ENCODE assay signal across 8 cellular contexts in the genomic region with DNA sequence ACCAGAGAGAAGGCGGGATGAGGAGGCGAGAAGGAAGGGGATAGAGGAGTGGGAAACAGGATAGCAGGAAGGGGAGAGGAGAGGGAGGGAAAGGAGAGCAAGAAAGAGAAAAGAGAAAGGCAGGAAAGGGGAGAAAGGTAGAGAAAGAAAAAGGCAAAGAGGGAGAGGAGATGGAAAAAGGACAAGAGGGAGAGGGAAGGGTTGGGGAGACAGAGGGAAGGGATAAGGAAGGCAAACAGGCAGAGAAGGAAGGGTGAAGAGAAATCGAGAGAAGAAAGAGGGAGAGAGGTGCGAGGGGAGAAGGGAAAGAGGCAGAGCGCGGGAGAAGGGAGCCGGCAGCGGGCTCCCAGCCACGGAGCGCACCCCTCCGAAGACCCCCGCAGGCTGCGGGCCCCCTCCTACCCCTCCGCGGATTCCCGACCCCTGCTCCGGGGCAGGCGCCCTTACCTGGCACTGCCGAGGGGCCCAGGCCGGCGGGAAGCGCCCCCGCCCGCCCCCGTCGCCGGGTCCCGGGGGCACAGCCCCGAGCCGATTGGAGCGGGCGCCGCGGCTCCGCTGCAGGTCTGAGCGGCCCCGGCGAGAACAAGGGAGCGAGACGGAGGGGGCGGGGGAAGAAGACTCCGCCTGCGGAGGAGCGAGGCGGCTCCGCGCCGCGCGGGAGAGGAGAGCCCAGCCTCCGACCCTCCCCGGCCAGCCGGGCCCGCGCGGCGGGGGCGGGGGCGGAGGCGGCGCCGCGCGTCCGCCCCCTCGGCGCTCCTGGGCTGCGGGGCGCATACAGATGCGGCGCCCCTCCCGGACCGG. TPM values are rescaled to one million over a fixed set of nuclear protein-coding genes. Genes with fewer than 3 reads are reported as not detected.
DNase-seq lines count a peak whose midpoint lies in the region; ATAC-seq, FAIRE-seq and TF ChIP-seq lines count a peak whose summit lies in the region.

A gene with protein sequence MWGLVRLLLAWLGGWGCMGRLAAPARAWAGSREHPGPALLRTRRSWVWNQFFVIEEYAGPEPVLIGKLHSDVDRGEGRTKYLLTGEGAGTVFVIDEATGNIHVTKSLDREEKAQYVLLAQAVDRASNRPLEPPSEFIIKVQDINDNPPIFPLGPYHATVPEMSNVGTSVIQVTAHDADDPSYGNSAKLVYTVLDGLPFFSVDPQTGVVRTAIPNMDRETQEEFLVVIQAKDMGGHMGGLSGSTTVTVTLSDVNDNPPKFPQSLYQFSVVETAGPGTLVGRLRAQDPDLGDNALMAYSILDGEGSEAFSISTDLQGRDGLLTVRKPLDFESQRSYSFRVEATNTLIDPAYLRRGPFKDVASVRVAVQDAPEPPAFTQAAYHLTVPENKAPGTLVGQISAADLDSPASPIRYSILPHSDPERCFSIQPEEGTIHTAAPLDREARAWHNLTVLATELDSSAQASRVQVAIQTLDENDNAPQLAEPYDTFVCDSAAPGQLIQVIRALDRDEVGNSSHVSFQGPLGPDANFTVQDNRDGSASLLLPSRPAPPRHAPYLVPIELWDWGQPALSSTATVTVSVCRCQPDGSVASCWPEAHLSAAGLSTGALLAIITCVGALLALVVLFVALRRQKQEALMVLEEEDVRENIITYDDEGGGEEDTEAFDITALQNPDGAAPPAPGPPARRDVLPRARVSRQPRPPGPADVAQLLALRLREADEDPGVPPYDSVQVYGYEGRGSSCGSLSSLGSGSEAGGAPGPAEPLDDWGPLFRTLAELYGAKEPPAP (minus strand): TSS at position 565 of the 801 bp plus-strand sequence. CDS start 1,787 bp downstream, outside the sequence.

- peak in 1 of 2 donors; percentile 21 for TF ChIP-seq POLR2A in vagina (IDR thresholded peaks at IDR 0.05)

- TF ChIP-seq CTCF in AG10803 (conservative IDR thresholded peaks at IDR 0.05; ENCODE audit: low read length): no peak
- TF ChIP-seq CTCF in pancreas (IDR thresholded peaks at IDR 0.05): no peak
- TF ChIP-seq CTCF in vagina (IDR thresholded peaks at IDR 0.05): no peak

- H3K36me3 ChIP-seq in pancreas (peaks cover 5 to 21% (median 17%) of the 10 kb centered on the region in 3 donors), vagina (peaks cover 0 to 33% of the 10 kb centered on the region in 2 donors)

- ATAC-seq in GM21423 (IDR thresholded peaks at IDR 0.05; ENCODE audit: unreplicated experiment) (peak; percentile 63), pancreas (peak; percentile 60 to 76 (median 68))

- H3K27me3 ChIP-seq in pancreas (no peaks in the 10 kb centered on the region), vagina (no peaks in the 10 kb centered on the region)

- FAIRE-seq in pancreas (lab: Jason Lieb, UNC): no peak

- peak within 1 kb of the TSS; percentile 62 for H3K4me3 ChIP-seq in AG10803 (ENCODE audit: low read length)
- peak within 1 kb of the TSS; percentile 43 to 63 (median 52) for H3K4me3 ChIP-seq in pancreas
- H3K4me3 ChIP-seq in vagina: peak within 1 kb of the TSS; percentile 45 to 82

- DNase-seq in AG10803 (ENCODE audit: low read depth) (peak; percentile 55), M059J (ENCODE audit: low read depth) (peak; percentile 78), glomerular visceral epithelial cell (ENCODE audit: extremely low spot score) (peak; percentile 85), pancreas (peak; percentile 64 to 89 (median 79)), vagina (ENCODE audit: extremely low spot score in 2 of 2) (no peak), NCI-H1105 (lab: John Stamatoyannopoulos, UW) (no peak)
- peak; percentile 40 for DNase-seq in activated T-helper 9 cell treated with anti-CD3 and anti-CD28 coated beads, Interleukin-2, amount 50 U/mL, for 16 hours (ENCODE audit: low read depth)

- 3 to 4% methylated on average over 35 to 73 of the region's 73 CpGs for whole genome bisulfite sequencing in pancreas, 2 donors

- peaks cover 0 to 11% (median 1%) of the 10 kb centered on the region in 3 donors for H3K4me1 ChIP-seq in pancreas
- peaks cover 26% of the 10 kb centered on the region for H3K4me1 ChIP-seq in vagina

- H3K9me3 ChIP-seq in pancreas (no peaks in the 10 kb centered on the region), vagina (no peaks in the 10 kb centered on the region)

- H3K27ac ChIP-seq in pancreas: peak within 1 kb of the TSS; percentile 28 to 65 (median 54)
- peak within 1 kb of the TSS; percentile 96 for H3K27ac ChIP-seq in vagina

- intact Hi-C loops in pancreas (cut with DNase I) (loop anchor here in 2 of 3 donors (5.0 to 10.0 kb wide), 2 partner anchors 62 to 70 kb away; no protein-coding TSS in a partner anchor), vagina (cut with DNase I) (no loop called here)

RNA-seq across cellular contexts. Expression of the gene that starts here (rescaled TPM):
- total RNA-seq in M059J (2014; rRNA removed; shearing (Covaris generic)): 7.5 and 13.7 TPM in 2 replicates
- total RNA-seq in pancreas: 1 to 10 TPM in 5 of 6 donors, under 1 TPM in 1; 0.91 to 3.4 (median 1.3) TPM
- polyA plus RNA-seq in pancreas: 10 to 100 TPM in 1 of 2 donors, 1 to 10 TPM in 1; 9.6 to 11.8 TPM
- 5.4 TPM for total RNA-seq in vagina

Comparison
In these comparisons a context has a peak if more than half of its experiments do, and no peak if none do; other contexts are left out.
1. DNase-seq: peak in AG10803 (single experiment), M059J (single experiment), activated T-helper 9 cell treated with anti-CD3 and anti-CD28 coated beads, Interleukin-2, amount 50 U/mL, for 16 hours (single experiment), glomerular visceral epithelial cell (single experiment) and pancreas (6 of 6); none in vagina (0 of 2) and NCI-H1105 (single experiment).
2. Peak in every context shown above with its lines, with median percentiles within 50 percentile points of each other: H3K4me3 ChIP-seq.